ENCODE assay signal across 27 cellular contexts in the genomic region with DNA sequence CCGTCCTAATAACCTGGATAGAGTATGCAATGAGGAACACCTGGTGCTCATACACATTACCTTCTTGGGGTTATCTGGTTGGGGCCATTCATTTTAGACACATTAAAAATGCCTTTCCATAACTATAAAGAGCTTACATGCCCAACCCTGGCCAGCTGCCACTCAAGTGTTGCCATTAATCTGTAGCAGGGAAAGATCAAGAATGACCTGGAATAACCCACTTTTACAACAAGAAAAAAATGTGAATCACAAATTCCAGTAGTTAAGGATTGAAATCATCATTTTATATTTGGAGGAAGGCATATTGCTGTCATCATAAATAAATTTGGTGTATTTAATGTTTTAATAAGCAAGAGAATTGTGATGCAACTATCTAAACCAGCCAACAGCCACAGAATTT.
DNase-seq lines count a peak whose midpoint lies in the region; ATAC-seq and FAIRE-seq lines count a peak whose summit lies in the region.
"Had no signal": no experiment of that assay in that cellular context is flagged by ENCODE, and none has a peak within 500 bp of the region (broad histone marks: within the 10 kb centered on the region; RNA-seq: fewer than 3 reads in every experiment).

No MANE protein-coding gene starts in this region.

- no peak overlapping the region for H3K27ac ChIP-seq in small intestine (ENCODE audit: low read depth in 1 of 2, low read length in 1 of 2)
- H3K27ac ChIP-seq: BLaER1, brain microvascular endothelial cell, upper lobe of right lung had no signal

- ATAC-seq in left lobe of liver, result no peak
- ATAC-seq: activated CD8-positive, alpha-beta memory T cell treated with anti-CD3 and anti-CD28 coated beads, Interleukin-2, amount 10 ng/mL, durations not matched to agents 7 days and 5 days; HepG2; left cardiac atrium; upper lobe of right lung; WTC11 had no signal

- WGBS in small intestine, 3 donors, result 20 to 39% (median 22%) methylated on average over 1 of the region's 1 CpG

- H3K36me3 ChIP-seq in small intestine (ENCODE audit: control insufficient read depth in 2 of 2, insufficient read depth in 2 of 2, low read length in 2 of 2), result no peaks in the 10 kb centered on the region
- H3K36me3 ChIP-seq: BLaER1, brain microvascular endothelial cell, upper lobe of right lung had no signal

- H3K4me1 ChIP-seq in small intestine (ENCODE audit: control insufficient read depth in 2 of 2, insufficient read depth in 1 of 2, low read depth in 1 of 2, low read length in 1 of 2), result no peaks in the 10 kb centered on the region
- H3K4me1 ChIP-seq: BLaER1, upper lobe of right lung had no signal

- H3K27me3 ChIP-seq in small intestine (ENCODE audit: control insufficient read depth in 2 of 2, insufficient read depth in 2 of 2, low read length in 2 of 2), result no peaks in the 10 kb centered on the region
- H3K27me3 ChIP-seq: BLaER1, brain microvascular endothelial cell, upper lobe of right lung had no signal

- H3K4me3 ChIP-seq in small intestine (ENCODE audit: low read depth in 1 of 2, low read length in 2 of 2), result no peak overlapping the region
- H3K4me3 ChIP-seq: BLaER1, upper lobe of right lung had no signal

- peak; percentile 6 for DNase-seq in NCI-H2196 (lab: John Stamatoyannopoulos, UW; ENCODE audit: unreplicated experiment)
- DNase-seq in NCI-H2196 treated with DMSO at 0.1 percent for 48 hours (lab: John Stamatoyannopoulos, UW; ENCODE audit: unreplicated experiment), result no peak
- peak; percentile 62 for DNase-seq in NCI-H1092 treated with DMSO at 0.1 percent for 48 hours (lab: John Stamatoyannopoulos, UW)
- peak; percentile 71 for DNase-seq in NCI-H748 (lab: John Stamatoyannopoulos, UW; ENCODE audit: unreplicated experiment)
- DNase-seq in small intestine, result peak; percentile 36
- DNase-seq in left lobe of liver (ENCODE audit: low spot score), result no peak
- no peak for DNase-seq in pons (ENCODE audit: low spot score)
- no peak for DNase-seq in superior temporal gyrus (ENCODE audit: extremely low spot score)
- DNase-seq: activated CD4-positive, alpha-beta T cell treated with anti-CD3 and anti-CD28 coated beads, Interleukin-2, amount 50 U/mL, for 1 hour; activated CD8-positive, alpha-beta memory T cell treated with anti-CD3 and anti-CD28 coated beads, Interleukin-2, amount 10 ng/mL, durations not matched to agents 7 days and 5 days; activated naive CD4-positive, alpha-beta T cell treated with anti-CD3 and anti-CD28 coated beads for 36 hours; brain microvascular endothelial cell; effector CD8-positive, alpha-beta T cell; foreskin melanocyte; HCEC 1CT; left cardiac atrium; mesenchymal stem cell; NCI-H1436 treated with DMSO at 0.1 percent for 48 hours; NCI-H526; stimulated activated CD4-positive, alpha-beta T cell treated with anti-CD3 and anti-CD28 coated beads, Interleukin-1b, Interleukin-23, amount 100 ng/mL, for 48 hours; SW 1271; upper lobe of right lung had no signal

- H3K9me3 ChIP-seq in small intestine (ENCODE audit: control insufficient read depth, low read depth), result no peaks in the 10 kb centered on the region
- H3K9me3 ChIP-seq: BLaER1, upper lobe of right lung had no signal

- FAIRE-seq in small intestine (lab: Jason Lieb, UNC), result no peak
- FAIRE-seq: colon, GM12892, HepG2 had no signal

Comparison
In these comparisons a context has a peak if more than half of its experiments do, and no peak if none do; other contexts are left out.
1. DNase-seq: peak in NCI-H2196 (single experiment), NCI-H1092 treated with DMSO at 0.1 percent for 48 hours (single experiment), NCI-H748 (single experiment) and small intestine (single experiment); none in NCI-H2196 treated with DMSO at 0.1 percent for 48 hours (single experiment), left lobe of liver (single experiment), pons (single experiment) and superior temporal gyrus (single experiment).